22 cellular contexts compared by ENCODE assay signal in the genomic region with DNA sequence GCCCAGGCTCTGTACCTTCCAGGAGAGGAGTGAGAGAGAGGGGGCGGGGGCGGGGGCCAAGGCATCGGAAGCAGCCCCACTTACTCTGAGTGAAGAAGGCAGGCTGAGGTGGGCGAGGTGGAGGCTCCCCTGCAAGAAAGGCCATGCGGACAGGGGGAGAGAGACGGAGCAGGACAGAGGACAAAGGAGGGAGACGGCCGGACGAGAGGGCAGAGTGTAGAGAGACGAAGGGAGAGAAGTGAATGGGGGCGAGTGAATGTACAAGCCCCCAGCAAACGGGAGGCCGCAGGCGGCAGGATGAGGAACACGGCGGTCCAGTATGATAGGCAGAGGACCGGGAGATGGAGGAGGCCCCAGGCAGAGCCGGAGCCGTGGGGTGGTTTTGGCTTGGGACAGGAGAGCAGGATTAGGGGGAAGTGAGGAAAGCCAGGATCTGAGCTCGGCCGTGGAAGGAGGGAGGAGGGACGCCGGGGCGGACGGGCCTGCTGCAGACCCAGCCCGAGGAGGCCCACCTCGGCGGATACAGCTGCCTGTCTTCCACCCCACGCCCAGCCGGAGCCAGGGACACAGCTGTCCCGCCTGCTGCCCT. TPM values are rescaled to one million over a fixed set of nuclear protein-coding genes. Genes with fewer than 3 reads are reported as not detected.
DNase-seq lines count a peak whose midpoint lies in the region; ATAC-seq and TF ChIP-seq lines count a peak whose summit lies in the region.
"Had no signal": no experiment of that assay in that cellular context is flagged by ENCODE, and none has a peak within 500 bp of the region (broad histone marks: within the 10 kb centered on the region; RNA-seq: fewer than 3 reads in every experiment).

No MANE protein-coding gene starts in this region.

- POLR2A ChIA-PET in PC-9 (lab: Charles Lee; ENCODE audit: unreplicated experiment): no interaction called here

- H3K36me3 ChIP-seq in cardiac muscle cell (peaks cover 31% of the 10 kb centered on the region), PC-9 (ENCODE audit: low read depth) (peaks cover 21% of the 10 kb centered on the region; the same call in 1 of the 2 replicates), gastrocnemius medialis (peaks cover 0 to 55% of the 10 kb centered on the region in 2 donors)

- H3K4me2 ChIP-seq in PC-9: peak overlapping the region; percentile 81

- H3K9me3 ChIP-seq in cardiac muscle cell (ENCODE audit: low read depth) (no peaks in the 10 kb centered on the region), PC-9 (ENCODE audit: insufficient read depth, low read depth) (no peaks in the 10 kb centered on the region), gastrocnemius medialis (no peaks in the 10 kb centered on the region)
- H3K9me3 ChIP-seq: Caco-2 had no signal

- BruUV-seq in PC-9 (replicated peaks; lab: Mats Ljungman, UMichigan): no TSS peak

- no peak for DNase-seq in cardiac muscle cell (ENCODE audit: low read depth in 1 of 2, low spot score in 1 of 2)
- no peak for DNase-seq in cardiac septum (ENCODE audit: low spot score)
- no peak for DNase-seq in PC-9
- DNase-seq in endothelial cell (ENCODE audit: low spot score): no peak
- DNase-seq in gastrocnemius medialis: no peak
- DNase-seq in DMS53 (lab: John Stamatoyannopoulos, UW): no peak
- DNase-seq: 8988T; Caco-2; CD4-positive, alpha-beta T cell; GF-D8; Kasumi-1; MM.1S; NCI-H1092 treated with DMSO at 0.1 percent for 48 hours; NCI-H146; NCI-H2081; NCI-H2171 treated with DMSO at 0.1 percent for 48 hours had no signal

- H3K27ac ChIP-seq in cardiac muscle cell (peak overlapping the region; percentile 57), PC-9 (peak overlapping the region; percentile 87; the same call in 1 of the 2 replicates), gastrocnemius medialis (peak overlapping the region in 3 of 4 donors; percentile 22 to 44 (median 26))

- peaks cover 11% of the 10 kb centered on the region for H3K27me3 Mint-ChIP-seq in endothelial cell (ENCODE audit: unreplicated experiment)
- H3K27me3 Mint-ChIP-seq: B cell; CD4-positive, alpha-beta T cell had no signal

- CTCF ChIA-PET in PC-9 (lab: Charles Lee): no interaction called here

- H3K4me1 ChIP-seq in cardiac muscle cell (ENCODE audit: low read depth) (no peaks in the 10 kb centered on the region), PC-9 (replicated peaks; ENCODE audit: insufficient read depth) (peaks cover 51% of the 10 kb centered on the region), gastrocnemius medialis (peaks cover 0 to 19% of the 10 kb centered on the region in 2 donors)
- H3K4me1 ChIP-seq: Caco-2 had no signal

- peaks cover 22% of the 10 kb centered on the region for H3K36me3 Mint-ChIP-seq in endothelial cell (ENCODE audit: low read depth, unreplicated experiment)

- no peak for ATAC-seq in gastrocnemius medialis
- no peak for ATAC-seq in HG02973 (IDR thresholded peaks at IDR 0.05; ENCODE audit: unreplicated experiment)
- ATAC-seq in GM21723 (IDR thresholded peaks at IDR 0.05; ENCODE audit: unreplicated experiment): no peak

- peak overlapping the region; percentile 74 for H3K4me3 Mint-ChIP-seq in endothelial cell (ENCODE audit: unreplicated experiment)
- H3K4me3 Mint-ChIP-seq: B cell; CD4-positive, alpha-beta T cell had no signal

- intact Hi-C loops in cardiac septum (cut with DNase I) (no loop called here), PC-9 (cut with micrococcal nuclease; ENCODE audit: unreplicated experiment) (loop anchor here (2.0 kb wide), 1 partner anchor 45 kb away; no protein-coding TSS in a partner anchor), gastrocnemius medialis (cut with DNase I; ENCODE audit: low total_unique reads) (no loop called here)

- TF ChIP-seq CTCF in cardiac muscle cell (IDR thresholded peaks at IDR 0.05; ENCODE audit: low read depth, low read length): no peak
- no peak for TF ChIP-seq CTCF in PC-9 (conservative IDR thresholded peaks at IDR 0.05)
- no peak for TF ChIP-seq CTCF in endothelial cell (IDR thresholded peaks at IDR 0.05; ENCODE audit: unreplicated experiment)
- TF ChIP-seq CTCF in gastrocnemius medialis (IDR thresholded peaks at IDR 0.05 in 4 of 5, conservative IDR thresholded peaks at IDR 0.05 in 1 of 5): no peak

- no peak overlapping the region for H3K4me3 ChIP-seq in cardiac muscle cell
- no peak overlapping the region for H3K4me3 ChIP-seq in PC-9
- H3K4me3 ChIP-seq in gastrocnemius medialis: no peak overlapping the region

- peaks cover 42% of the 10 kb centered on the region for H3K79me2 ChIP-seq in PC-9 (ENCODE audit: low read depth)

- no peak overlapping the region for H2AFZ ChIP-seq in PC-9

- H3K4me1 Mint-ChIP-seq in endothelial cell (ENCODE audit: unreplicated experiment): no peaks in the 10 kb centered on the region

- H3K27me3 ChIP-seq in cardiac muscle cell (no peaks in the 10 kb centered on the region), PC-9 (ENCODE audit: insufficient read depth, low read depth) (no peaks in the 10 kb centered on the region), gastrocnemius medialis (no peaks in the 10 kb centered on the region)

- TF ChIP-seq POLR2A in gastrocnemius medialis (IDR thresholded peaks at IDR 0.05): no peak

- H3K9me3 Mint-ChIP-seq in endothelial cell (ENCODE audit: unreplicated experiment): no peaks in the 10 kb centered on the region
- H3K9me3 Mint-ChIP-seq: CD4-positive, alpha-beta T cell had no signal

- no peak overlapping the region for H3K27ac Mint-ChIP-seq in endothelial cell (ENCODE audit: unreplicated experiment)
- H3K27ac Mint-ChIP-seq: B cell; CD4-positive, alpha-beta T cell had no signal

- no peaks in the 10 kb centered on the region for H3K9me2 ChIP-seq in PC-9 (ENCODE audit: insufficient read depth)

- peaks cover 12% of the 10 kb centered on the region; the same call in 1 of the 2 replicates for H3F3A ChIP-seq in PC-9 (ENCODE audit: insufficient read depth, low read depth)

- no peaks in the 10 kb centered on the region for H4K20me1 ChIP-seq in PC-9 (ENCODE audit: insufficient read depth)

- in situ Hi-C loops in gastrocnemius medialis (cut with MboI; ENCODE audit: low sequenced_read_pairs in 4 of 4): no loop called here

RNA-seq across cellular contexts. Expression of a gene that starts 38.8 kb away (rescaled TPM):
- total RNA-seq in cardiac muscle cell (61.5 and 95.3 TPM in 2 replicates), cardiac septum (48.3 TPM), PC-9 (2021) (118 and 125 TPM in 2 replicates), endothelial cell (ENCODE audit: unreplicated experiment) (135 TPM), gastrocnemius medialis (10 to 100 TPM; 40.5 to 54.0 (median 49.3) TPM)
- 26.1 and 29.8 TPM in 2 replicates for polyA plus RNA-seq in cardiac muscle cell

RNA-seq across cellular contexts. Expression of a gene that starts 57.8 kb away (rescaled TPM):
- total RNA-seq in cardiac muscle cell: not detected in 2 replicates
- 0.16 and 0.25 TPM in 2 replicates for polyA plus RNA-seq in cardiac muscle cell
- 0.03 TPM for total RNA-seq in cardiac septum
- 63.7 and 84.4 TPM in 2 replicates for total RNA-seq in PC-9 (2021)
- total RNA-seq in endothelial cell (ENCODE audit: unreplicated experiment): 0.05 TPM
- under 1 TPM in 1 of 4 donors, not detected in 3; 0.27 TPM for total RNA-seq in gastrocnemius medialis
- total RNA-seq: CD4-positive, alpha-beta T cell; Daoy; RPMI7951 had no signal
- polyA plus RNA-seq: AG04450 had no signal

Comparison
In these comparisons a context has a peak if more than half of its experiments do, and no peak if none do; other contexts are left out.
1. H3K27ac ChIP-seq: peak in every context shown above with its lines; median percentile 87 in PC-9; 57 in cardiac muscle cell; 26 in gastrocnemius medialis.
2. RNA of a gene that starts 57.8 kb away (total RNA-seq): 63.7 to 84.4 TPM in PC-9; 0.05 TPM in endothelial cell (single experiment), 0.03 TPM in cardiac septum (single experiment), not detected in cardiac muscle cell and 0.27 TPM in gastrocnemius medialis; every median in the first group is over 10 times any median in the second.